ENCODE assay signal across 9 cellular contexts in the genomic region with DNA sequence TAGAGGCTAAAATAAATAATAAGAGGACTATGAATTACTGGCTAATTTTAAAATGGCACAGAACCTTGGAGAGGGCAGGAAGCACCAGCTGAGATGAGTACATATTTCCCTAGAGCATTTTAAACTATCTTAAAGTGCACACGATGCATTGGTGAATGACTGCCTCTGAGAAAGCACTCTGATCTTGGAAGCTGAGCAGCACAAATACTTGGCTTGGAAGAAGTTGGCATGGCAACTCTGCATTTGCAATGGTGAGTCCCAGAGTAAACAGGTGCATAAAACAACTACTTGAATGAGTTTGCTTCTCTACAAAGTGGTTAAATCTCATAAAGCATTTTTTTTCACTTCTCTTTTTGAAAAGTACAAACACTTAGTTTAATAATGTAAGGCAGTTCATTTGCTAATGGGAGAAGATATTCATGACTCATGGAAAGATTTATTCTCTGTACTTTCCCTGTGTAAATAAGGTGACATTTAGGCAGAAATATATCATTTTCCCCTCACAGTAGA.
DNase-seq lines count a peak whose midpoint lies in the region; ATAC-seq and TF ChIP-seq lines count a peak whose summit lies in the region.
"Had no signal": no experiment of that assay in that cellular context is flagged by ENCODE, and none has a peak within 500 bp of the region (broad histone marks: within the 10 kb centered on the region; RNA-seq: fewer than 3 reads in every experiment).

No MANE protein-coding gene starts in this region.

- no peak overlapping the region for H3K27ac ChIP-seq in uterus

- H3K27me3 Mint-ChIP-seq in naive B cell: no peaks in the 10 kb centered on the region
- no peaks in the 10 kb centered on the region for H3K27me3 Mint-ChIP-seq in activated T-helper 2 cell treated with anti-CD3 and anti-CD28 coated beads, Interferon-gamma antibody, Interleukin-2, Interleukin-4, amounts not matched to agents 10 μg/mL and 5 μg/mL and 100 μg/mL, durations not matched to agents 14 hours and 24 hours and 36 hours (ENCODE audit: low read depth)
- H3K27me3 Mint-ChIP-seq: stimulated activated naive CD8-positive, alpha-beta T cell treated with anti-CD3 and anti-CD28 coated beads, Interleukin-15, Interleukin-2, amounts not matched to agents 100 ng/mL and 50 ng/mL, for 24 hours had no signal

- no peaks in the 10 kb centered on the region for H3K9me3 ChIP-seq in uterus

- H3K4me3 ChIP-seq in uterus: no peak overlapping the region

- peak; percentile 50 for DNase-seq in NAMALWA (ENCODE audit: low spot score)
- no peak for DNase-seq in naive B cell
- DNase-seq in uterus: no peak
- DNase-seq in activated T-helper 2 cell treated with anti-CD3 and anti-CD28 coated beads, Interferon-gamma antibody, Interleukin-2, Interleukin-4, amounts not matched to agents 10 μg/mL and 5 μg/mL and 100 μg/mL, durations not matched to agents 14 hours and 24 hours and 36 hours (ENCODE audit: low spot score): no peak
- no peak for DNase-seq in COLO829 (ENCODE audit: low spot score)
- no peak for DNase-seq in mesenteric fat pad (ENCODE audit: low spot score)

- TF ChIP-seq POLR2A in uterus (IDR thresholded peaks at IDR 0.05): no peak

- no peaks in the 10 kb centered on the region for H3K27me3 ChIP-seq in uterus

- peaks cover 0 to 2% (median 0%) of the 10 kb centered on the region in 3 donors for H3K4me1 Mint-ChIP-seq in naive B cell
- H3K4me1 Mint-ChIP-seq in activated T-helper 2 cell treated with anti-CD3 and anti-CD28 coated beads, Interferon-gamma antibody, Interleukin-2, Interleukin-4, amounts not matched to agents 10 μg/mL and 5 μg/mL and 100 μg/mL, durations not matched to agents 14 hours and 24 hours and 36 hours (ENCODE audit: low read depth): no peaks in the 10 kb centered on the region

- H3K4me3 Mint-ChIP-seq in naive B cell: no peak overlapping the region
- H3K4me3 Mint-ChIP-seq in activated T-helper 2 cell treated with anti-CD3 and anti-CD28 coated beads, Interferon-gamma antibody, Interleukin-2, Interleukin-4, amounts not matched to agents 10 μg/mL and 5 μg/mL and 100 μg/mL, durations not matched to agents 14 hours and 24 hours and 36 hours (ENCODE audit: low read depth): no peak overlapping the region
- H3K4me3 Mint-ChIP-seq: stimulated activated naive CD8-positive, alpha-beta T cell treated with anti-CD3 and anti-CD28 coated beads, Interleukin-15, Interleukin-2, amounts not matched to agents 100 ng/mL and 50 ng/mL, for 24 hours had no signal

- intact Hi-C loops in uterus (cut with DNase I; ENCODE audit: low total_unique reads): no loop called here
- intact Hi-C loops in activated T-helper 2 cell treated with anti-CD3 and anti-CD28 coated beads, Interferon-gamma antibody, Interleukin-2, Interleukin-4, amounts not matched to agents 10 μg/mL and 5 μg/mL and 100 μg/mL, durations not matched to agents 14 hours and 24 hours and 36 hours (cut with micrococcal nuclease): no loop called here

- no peak overlapping the region for H3K27ac Mint-ChIP-seq in naive B cell
- H3K27ac Mint-ChIP-seq in activated T-helper 2 cell treated with anti-CD3 and anti-CD28 coated beads, Interferon-gamma antibody, Interleukin-2, Interleukin-4, amounts not matched to agents 10 μg/mL and 5 μg/mL and 100 μg/mL, durations not matched to agents 14 hours and 24 hours and 36 hours: no peak overlapping the region
- H3K27ac Mint-ChIP-seq: stimulated activated naive CD8-positive, alpha-beta T cell treated with anti-CD3 and anti-CD28 coated beads, Interleukin-15, Interleukin-2, amounts not matched to agents 100 ng/mL and 50 ng/mL, for 24 hours had no signal

- H3K36me3 ChIP-seq in uterus: no peaks in the 10 kb centered on the region

- no peaks in the 10 kb centered on the region for H3K4me1 ChIP-seq in uterus

- no peak for TF ChIP-seq CTCF in uterus (IDR thresholded peaks at IDR 0.05)

- peak; percentile 93 for ATAC-seq in GM19035 (IDR thresholded peaks at IDR 0.05; ENCODE audit: unreplicated experiment)
- ATAC-seq in HG02623 (IDR thresholded peaks at IDR 0.05; ENCODE audit: unreplicated experiment): peak; percentile 84
- ATAC-seq in naive B cell (ENCODE audit: low read depth in 2 of 2): peak; percentile 41 to 58

- H3K36me3 Mint-ChIP-seq in naive B cell: no peaks in the 10 kb centered on the region
- H3K36me3 Mint-ChIP-seq in activated T-helper 2 cell treated with anti-CD3 and anti-CD28 coated beads, Interferon-gamma antibody, Interleukin-2, Interleukin-4, amounts not matched to agents 10 μg/mL and 5 μg/mL and 100 μg/mL, durations not matched to agents 14 hours and 24 hours and 36 hours (ENCODE audit: low read depth): no peaks in the 10 kb centered on the region

- peaks cover 0 to 2% (median 0%) of the 10 kb centered on the region in 7 donors for H3K9me3 Mint-ChIP-seq in naive B cell
- H3K9me3 Mint-ChIP-seq in activated T-helper 2 cell treated with anti-CD3 and anti-CD28 coated beads, Interferon-gamma antibody, Interleukin-2, Interleukin-4, amounts not matched to agents 10 μg/mL and 5 μg/mL and 100 μg/mL, durations not matched to agents 14 hours and 24 hours and 36 hours: no peaks in the 10 kb centered on the region
